22 cellular contexts compared by ENCODE assay signal in genomic region chr22:27327497-27327896, GRCh38.
"Had no signal": no experiment of that assay in that cellular context is flagged by ENCODE, and none has a peak within 500 bp of the region (broad histone marks: within the 10 kb centered on the region; RNA-seq: fewer than 3 reads in every experiment).

No MANE protein-coding gene starts in this region.

- H3K27ac ChIP-seq: coronary artery, gastrocnemius medialis, heart right ventricle, neutrophil, sigmoid colon, skin epidermis, stomach, thoracic aorta, transverse colon had no signal

- ATAC-seq: esophagus mucosa, gastrocnemius medialis, heart right ventricle, left cardiac atrium had no signal

- H3K36me3 ChIP-seq: gastrocnemius medialis, heart right ventricle, neutrophil, sigmoid colon, stomach, thoracic aorta, transverse colon had no signal

- H3K9me3 ChIP-seq: gastrocnemius medialis, heart right ventricle, neutrophil, sigmoid colon, stomach, thoracic aorta, transverse colon had no signal

- H3K4me3 ChIP-seq: coronary artery, gastrocnemius medialis, heart right ventricle, sigmoid colon, skin epidermis, stomach, thoracic aorta, transverse colon had no signal

- H3K4me3 Mint-ChIP-seq: naive B cell, nephron had no signal

- DNase-seq: effector CD8-positive, alpha-beta T cell; gastrocnemius medialis; heart right ventricle; kidney; left cardiac atrium; mesendoderm; naive B cell; posterior cingulate gyrus; sigmoid colon; stimulated activated CD4-positive, alpha-beta T cell treated with anti-CD3 and anti-CD28 coated beads, Interleukin-2, amount 100 ng/mL, for 24 hours; stimulated activated CD4-positive, alpha-beta T cell treated with anti-CD3 and anti-CD28 coated beads, Interleukin-4, amount 100 ng/mL, for 4 hours; stimulated activated naive CD4-positive, alpha-beta T cell; stomach; substantia nigra; transverse colon had no signal

- FAIRE-seq: endometrium, kidney had no signal

- H3K4me1 ChIP-seq: gastrocnemius medialis, transverse colon had no signal

- H3K4me1 Mint-ChIP-seq: naive B cell had no signal
